ENCODE assay signal across 1 cellular context in the genomic region with DNA sequence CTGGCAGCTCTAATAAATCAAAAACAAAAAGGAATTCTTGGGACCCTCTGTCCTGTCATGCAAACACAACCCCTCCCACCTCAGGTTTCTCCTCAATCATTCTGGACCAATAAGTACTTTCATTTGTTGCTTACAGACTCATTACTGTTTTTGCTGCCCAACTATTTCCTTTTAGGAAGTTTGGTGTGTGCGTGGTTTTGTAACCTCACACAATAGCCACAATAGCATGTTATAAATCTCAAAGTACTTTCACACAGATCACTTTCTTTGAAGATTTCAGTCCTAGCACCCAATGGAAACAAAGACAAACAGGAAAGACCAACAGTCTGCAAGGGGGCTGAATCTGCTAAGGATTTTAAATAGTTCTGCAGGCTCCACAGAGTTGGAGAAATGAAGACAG.
A peak's percentile ranks its signal among the peaks of the same experiment; 100 is the strongest.
TF ChIP-seq lines count a peak whose summit lies in the region.

No MANE protein-coding gene starts in this region.

TF ChIP-seq in HepG2, 621 proteins besides CTCF, POLR2A, EP300 and RAD21 (continued from another document):
- no peak for TF ChIP-seq SMARCE1 (IDR thresholded peaks at IDR 0.05; ENCODE audit: borderline replicate concordance)
- no peak for TF ChIP-seq TMF1 (CRISPR knock-in tag; IDR thresholded peaks at IDR 0.05; ENCODE audit: low read depth)
- TF ChIP-seq SOX5 (CRISPR knock-in tag; IDR thresholded peaks at IDR 0.05; ENCODE audit: borderline replicate concordance): peak; percentile 80; the same call in 1 of the 2 replicates
- TF ChIP-seq NFRKB (IDR thresholded peaks at IDR 0.05): no peak
- TF ChIP-seq, protein P1, sequence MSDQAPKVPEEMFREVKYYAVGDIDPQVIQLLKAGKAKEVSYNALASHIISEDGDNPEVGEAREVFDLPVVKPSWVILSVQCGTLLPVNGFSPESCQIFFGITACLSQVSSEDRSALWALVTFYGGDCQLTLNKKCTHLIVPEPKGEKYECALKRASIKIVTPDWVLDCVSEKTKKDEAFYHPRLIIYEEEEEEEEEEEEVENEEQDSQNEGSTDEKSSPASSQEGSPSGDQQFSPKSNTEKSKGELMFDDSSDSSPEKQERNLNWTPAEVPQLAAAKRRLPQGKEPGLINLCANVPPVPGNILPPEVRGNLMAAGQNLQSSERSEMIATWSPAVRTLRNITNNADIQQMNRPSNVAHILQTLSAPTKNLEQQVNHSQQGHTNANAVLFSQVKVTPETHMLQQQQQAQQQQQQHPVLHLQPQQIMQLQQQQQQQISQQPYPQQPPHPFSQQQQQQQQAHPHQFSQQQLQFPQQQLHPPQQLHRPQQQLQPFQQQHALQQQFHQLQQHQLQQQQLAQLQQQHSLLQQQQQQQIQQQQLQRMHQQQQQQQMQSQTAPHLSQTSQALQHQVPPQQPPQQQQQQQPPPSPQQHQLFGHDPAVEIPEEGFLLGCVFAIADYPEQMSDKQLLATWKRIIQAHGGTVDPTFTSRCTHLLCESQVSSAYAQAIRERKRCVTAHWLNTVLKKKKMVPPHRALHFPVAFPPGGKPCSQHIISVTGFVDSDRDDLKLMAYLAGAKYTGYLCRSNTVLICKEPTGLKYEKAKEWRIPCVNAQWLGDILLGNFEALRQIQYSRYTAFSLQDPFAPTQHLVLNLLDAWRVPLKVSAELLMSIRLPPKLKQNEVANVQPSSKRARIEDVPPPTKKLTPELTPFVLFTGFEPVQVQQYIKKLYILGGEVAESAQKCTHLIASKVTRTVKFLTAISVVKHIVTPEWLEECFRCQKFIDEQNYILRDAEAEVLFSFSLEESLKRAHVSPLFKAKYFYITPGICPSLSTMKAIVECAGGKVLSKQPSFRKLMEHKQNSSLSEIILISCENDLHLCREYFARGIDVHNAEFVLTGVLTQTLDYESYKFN (CRISPR knock-in tag; conservative IDR thresholded peaks at IDR 0.05): peak; percentile 32
- TF ChIP-seq, protein P2, sequence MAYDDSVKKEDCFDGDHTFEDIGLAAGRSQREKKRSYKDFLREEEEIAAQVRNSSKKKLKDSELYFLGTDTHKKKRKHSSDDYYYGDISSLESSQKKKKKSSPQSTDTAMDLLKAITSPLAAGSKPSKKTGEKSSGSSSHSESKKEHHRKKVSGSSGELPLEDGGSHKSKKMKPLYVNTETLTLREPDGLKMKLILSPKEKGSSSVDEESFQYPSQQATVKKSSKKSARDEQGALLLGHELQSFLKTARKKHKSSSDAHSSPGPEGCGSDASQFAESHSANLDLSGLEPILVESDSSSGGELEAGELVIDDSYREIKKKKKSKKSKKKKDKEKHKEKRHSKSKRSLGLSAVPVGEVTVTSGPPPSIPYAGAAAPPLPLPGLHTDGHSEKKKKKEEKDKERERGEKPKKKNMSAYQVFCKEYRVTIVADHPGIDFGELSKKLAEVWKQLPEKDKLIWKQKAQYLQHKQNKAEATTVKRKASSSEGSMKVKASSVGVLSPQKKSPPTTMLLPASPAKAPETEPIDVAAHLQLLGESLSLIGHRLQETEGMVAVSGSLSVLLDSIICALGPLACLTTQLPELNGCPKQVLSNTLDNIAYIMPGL (CRISPR knock-in tag; IDR thresholded peaks at IDR 0.05; ENCODE audit: borderline replicate concordance in 1 of 2, low read depth in 1 of 2): no peak
- 0 out of 2 replicates have a peak, but pooled peaks have one; percentile 22 for TF ChIP-seq TCF7 (IDR thresholded peaks at IDR 0.05; ENCODE audit: low read depth)
- no peak for TF ChIP-seq SOX13 (IDR thresholded peaks at IDR 0.05)
- TF ChIP-seq SOX13 (CRISPR knock-in tag; conservative IDR thresholded peaks at IDR 0.05 in 1 of 2, IDR thresholded peaks at IDR 0.05 in 1 of 2): peak in 1 of 2 experiments; percentile 71; a peak in 1 of 4 replicates
- TF ChIP-seq FOXK2 (IDR thresholded peaks at IDR 0.05): no peak
- TF ChIP-seq, protein P3, sequence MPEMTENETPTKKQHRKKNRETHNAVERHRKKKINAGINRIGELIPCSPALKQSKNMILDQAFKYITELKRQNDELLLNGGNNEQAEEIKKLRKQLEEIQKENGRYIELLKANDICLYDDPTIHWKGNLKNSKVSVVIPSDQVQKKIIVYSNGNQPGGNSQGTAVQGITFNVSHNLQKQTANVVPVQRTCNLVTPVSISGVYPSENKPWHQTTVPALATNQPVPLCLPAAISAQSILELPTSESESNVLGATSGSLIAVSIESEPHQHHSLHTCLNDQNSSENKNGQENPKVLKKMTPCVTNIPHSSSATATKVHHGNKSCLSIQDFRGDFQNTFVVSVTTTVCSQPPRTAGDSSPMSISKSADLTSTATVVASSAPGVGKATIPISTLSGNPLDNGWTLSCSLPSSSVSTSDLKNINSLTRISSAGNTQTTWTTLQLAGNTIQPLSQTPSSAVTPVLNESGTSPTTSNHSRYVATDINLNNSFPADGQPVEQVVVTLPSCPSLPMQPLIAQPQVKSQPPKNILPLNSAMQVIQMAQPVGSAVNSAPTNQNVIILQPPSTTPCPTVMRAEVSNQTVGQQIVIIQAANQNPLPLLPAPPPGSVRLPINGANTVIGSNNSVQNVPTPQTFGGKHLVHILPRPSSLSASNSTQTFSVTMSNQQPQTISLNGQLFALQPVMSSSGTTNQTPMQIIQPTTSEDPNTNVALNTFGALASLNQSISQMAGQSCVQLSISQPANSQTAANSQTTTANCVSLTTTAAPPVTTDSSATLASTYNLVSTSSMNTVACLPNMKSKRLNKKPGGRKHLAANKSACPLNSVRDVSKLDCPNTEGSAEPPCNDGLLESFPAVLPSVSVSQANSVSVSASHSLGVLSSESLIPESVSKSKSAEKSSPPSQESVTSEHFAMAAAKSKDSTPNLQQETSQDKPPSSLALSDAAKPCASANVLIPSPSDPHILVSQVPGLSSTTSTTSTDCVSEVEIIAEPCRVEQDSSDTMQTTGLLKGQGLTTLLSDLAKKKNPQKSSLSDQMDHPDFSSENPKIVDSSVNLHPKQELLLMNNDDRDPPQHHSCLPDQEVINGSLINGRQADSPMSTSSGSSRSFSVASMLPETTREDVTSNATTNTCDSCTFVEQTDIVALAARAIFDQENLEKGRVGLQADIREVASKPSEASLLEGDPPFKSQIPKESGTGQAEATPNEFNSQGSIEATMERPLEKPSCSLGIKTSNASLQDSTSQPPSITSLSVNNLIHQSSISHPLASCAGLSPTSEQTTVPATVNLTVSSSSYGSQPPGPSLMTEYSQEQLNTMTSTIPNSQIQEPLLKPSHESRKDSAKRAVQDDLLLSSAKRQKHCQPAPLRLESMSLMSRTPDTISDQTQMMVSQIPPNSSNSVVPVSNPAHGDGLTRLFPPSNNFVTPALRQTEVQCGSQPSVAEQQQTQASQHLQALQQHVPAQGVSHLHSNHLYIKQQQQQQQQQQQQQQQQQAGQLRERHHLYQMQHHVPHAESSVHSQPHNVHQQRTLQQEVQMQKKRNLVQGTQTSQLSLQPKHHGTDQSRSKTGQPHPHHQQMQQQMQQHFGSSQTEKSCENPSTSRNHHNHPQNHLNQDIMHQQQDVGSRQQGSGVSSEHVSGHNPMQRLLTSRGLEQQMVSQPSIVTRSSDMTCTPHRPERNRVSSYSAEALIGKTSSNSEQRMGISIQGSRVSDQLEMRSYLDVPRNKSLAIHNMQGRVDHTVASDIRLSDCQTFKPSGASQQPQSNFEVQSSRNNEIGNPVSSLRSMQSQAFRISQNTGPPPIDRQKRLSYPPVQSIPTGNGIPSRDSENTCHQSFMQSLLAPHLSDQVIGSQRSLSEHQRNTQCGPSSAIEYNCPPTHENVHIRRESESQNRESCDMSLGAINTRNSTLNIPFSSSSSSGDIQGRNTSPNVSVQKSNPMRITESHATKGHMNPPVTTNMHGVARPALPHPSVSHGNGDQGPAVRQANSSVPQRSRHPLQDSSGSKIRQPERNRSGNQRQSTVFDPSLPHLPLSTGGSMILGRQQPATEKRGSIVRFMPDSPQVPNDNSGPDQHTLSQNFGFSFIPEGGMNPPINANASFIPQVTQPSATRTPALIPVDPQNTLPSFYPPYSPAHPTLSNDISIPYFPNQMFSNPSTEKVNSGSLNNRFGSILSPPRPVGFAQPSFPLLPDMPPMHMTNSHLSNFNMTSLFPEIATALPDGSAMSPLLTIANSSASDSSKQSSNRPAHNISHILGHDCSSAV (CRISPR knock-in tag; IDR thresholded peaks at IDR 0.05; ENCODE audit: borderline replicate concordance): no peak
- TF ChIP-seq, protein P4, sequence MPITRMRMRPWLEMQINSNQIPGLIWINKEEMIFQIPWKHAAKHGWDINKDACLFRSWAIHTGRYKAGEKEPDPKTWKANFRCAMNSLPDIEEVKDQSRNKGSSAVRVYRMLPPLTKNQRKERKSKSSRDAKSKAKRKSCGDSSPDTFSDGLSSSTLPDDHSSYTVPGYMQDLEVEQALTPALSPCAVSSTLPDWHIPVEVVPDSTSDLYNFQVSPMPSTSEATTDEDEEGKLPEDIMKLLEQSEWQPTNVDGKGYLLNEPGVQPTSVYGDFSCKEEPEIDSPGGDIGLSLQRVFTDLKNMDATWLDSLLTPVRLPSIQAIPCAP (CRISPR knock-in tag; IDR thresholded peaks at IDR 0.05; ENCODE audit: low read depth): no peak
- no peak for TF ChIP-seq ZNF382 (CRISPR knock-in tag; IDR thresholded peaks at IDR 0.05; ENCODE audit: borderline replicate concordance)
TF ChIP-seq in HepG2: peak in this region for 14.
